ENCODE assay signal across 27 cellular contexts in the genomic region with DNA sequence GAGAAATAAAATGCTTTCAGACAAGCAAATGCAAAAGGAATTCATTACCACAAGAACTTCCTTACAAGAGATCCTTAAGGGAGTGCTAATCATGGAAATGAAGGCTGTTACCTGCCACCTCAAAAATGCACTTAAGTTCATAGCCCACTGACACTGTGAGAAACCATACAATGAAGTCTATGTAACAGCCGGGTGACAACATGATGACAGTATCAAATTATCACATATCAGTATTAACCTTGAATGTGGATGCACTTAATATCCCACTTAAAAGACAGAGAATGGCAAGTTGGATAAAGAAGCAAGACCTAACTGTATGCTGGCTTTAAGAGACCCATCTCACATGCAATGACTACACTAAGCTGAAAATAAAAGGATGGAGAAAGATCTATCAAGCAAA.
DNase-seq lines count a peak whose midpoint lies in the region; TF ChIP-seq lines count a peak whose summit lies in the region.
"Had no signal": no experiment of that assay in that cellular context is flagged by ENCODE, and none has a peak within 500 bp of the region (broad histone marks: within the 10 kb centered on the region; RNA-seq: fewer than 3 reads in every experiment).

No MANE protein-coding gene starts in this region.

- peaks cover 8% of the 10 kb centered on the region for H3K9me3 ChIP-seq in neural cell (ENCODE audit: low read length)
- H3K9me3 ChIP-seq: A549, BE2C, Caco-2 had no signal

- no peaks in the 10 kb centered on the region for H3K27me3 ChIP-seq in neural cell (ENCODE audit: insufficient read depth, low read depth, low read length)
- H3K27me3 ChIP-seq: BE2C; BLaER1; BLaER1 treated with 17β-estradiol and CSF1 and Interleukin-3, amounts not matched to agents 10 nM and 100 nM had no signal

- H3K36me3 ChIP-seq in neural cell (ENCODE audit: insufficient read depth, low read length): no peaks in the 10 kb centered on the region
- H3K36me3 ChIP-seq: BE2C; BLaER1; BLaER1 treated with 17β-estradiol and CSF1 and Interleukin-3, amounts not matched to agents 10 nM and 100 nM had no signal

- no peaks in the 10 kb centered on the region for H3K79me2 ChIP-seq in neural cell (replicated peaks; ENCODE audit: insufficient read depth, low read length)

- no peaks in the 10 kb centered on the region for H3F3A ChIP-seq in neural cell (ENCODE audit: insufficient read depth, low read length, poor library complexity, severe bottlenecking)

- DNase-seq in mesenteric fat pad (ENCODE audit: low spot score): no peak
- DNase-seq: 8988T; ACHN; AML-193; BE2C; C1 segment of cervical spinal cord; Caco-2; Calu3; CD4-positive, alpha-beta memory T cell; CD4-positive, alpha-beta T cell; CD4-positive, CD25-positive, alpha-beta regulatory T cell; CD8-positive, alpha-beta memory T cell; CD8-positive, alpha-beta T cell; COR-L47; DMS 273 treated with DMSO at 0.1 percent for 48 hours; DMS153; DMS53; DMS79; DMS79 treated with DMSO at 0.1 percent for 48 hours; DND-41; EL had no signal

- H4K20me1 ChIP-seq in neural cell (ENCODE audit: insufficient read depth): no peaks in the 10 kb centered on the region
- H4K20me1 ChIP-seq: BLaER1; BLaER1 treated with 17β-estradiol and CSF1 and Interleukin-3, amounts not matched to agents 10 nM and 100 nM had no signal

- TF ChIP-seq RAD21 in neural cell (conservative IDR thresholded peaks at IDR 0.05): no peak

- TF ChIP-seq CTCF in neural cell (IDR thresholded peaks at IDR 0.05; ENCODE audit: poor library complexity, severe bottlenecking): no peak

- no peaks in the 10 kb centered on the region for H3K9me2 ChIP-seq in neural cell (ENCODE audit: insufficient read depth, low read length)

- no peak overlapping the region for H2AFZ ChIP-seq in neural cell (ENCODE audit: low read depth, low read length)

- H3K4me2 ChIP-seq in neural cell (ENCODE audit: low read length): no peak overlapping the region
- H3K4me2 ChIP-seq: A549; BLaER1; BLaER1 treated with 17β-estradiol and CSF1 and Interleukin-3, amounts not matched to agents 10 nM and 100 nM had no signal

- peak; percentile 52 for TF ChIP-seq EP300 in neural cell (conservative IDR thresholded peaks at IDR 0.05; ENCODE audit: poor library complexity, severe bottlenecking)

- H3K4me3 ChIP-seq in neural cell (ENCODE audit: low read length): no peak overlapping the region
- H3K4me3 ChIP-seq: A549; BLaER1; BLaER1 treated with 17β-estradiol and CSF1 and Interleukin-3, amounts not matched to agents 10 nM and 100 nM had no signal

- H3K9ac ChIP-seq in neural cell (ENCODE audit: low read length): no peak overlapping the region
- H3K9ac ChIP-seq: BLaER1; BLaER1 treated with 17β-estradiol and CSF1 and Interleukin-3, amounts not matched to agents 10 nM and 100 nM had no signal

- no peak overlapping the region for H3K27ac ChIP-seq in neural cell (ENCODE audit: low read length)
- H3K27ac ChIP-seq: 22Rv1; A549; BLaER1; BLaER1 treated with 17β-estradiol and CSF1 and Interleukin-3, amounts not matched to agents 10 nM and 100 nM; C4-2B had no signal

TF ChIP-seq in neural cell, 6 proteins besides CTCF, POLR2A, EP300 and RAD21:
- TF ChIP-seq POLR2AphosphoS5 (IDR thresholded peaks at IDR 0.05) (peak; percentile 56), EZH2 (IDR thresholded peaks at IDR 0.05; ENCODE audit: borderline replicate concordance, insufficient read depth, low read length, poor library complexity, severe bottlenecking) (no peak)
